ENCODE assay signal across 2 cellular contexts in the genomic region with DNA sequence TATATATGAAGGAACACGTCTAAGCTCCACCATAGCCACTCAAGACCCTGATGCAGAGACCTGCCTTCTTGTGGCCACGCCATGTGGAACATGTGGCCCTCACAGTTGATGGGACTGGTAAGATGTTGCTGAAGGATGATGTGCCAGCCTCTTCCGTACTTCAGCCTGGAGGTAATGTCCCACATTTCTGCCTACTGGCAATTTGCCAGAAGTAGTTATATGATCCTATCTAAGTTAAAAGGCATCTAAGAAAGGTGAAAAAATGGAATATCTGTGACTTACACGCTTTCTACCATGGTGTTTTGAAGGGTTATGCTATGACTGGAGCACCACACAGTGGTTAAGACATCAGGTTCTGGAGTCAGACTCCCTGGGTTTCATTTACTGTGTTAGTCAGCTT.
TF ChIP-seq lines count a peak whose summit lies in the region.

No MANE protein-coding gene starts in this region.

TF ChIP-seq in HepG2, 621 proteins besides CTCF, POLR2A, EP300 and RAD21 (continued from another document):
- TF ChIP-seq, protein P1, sequence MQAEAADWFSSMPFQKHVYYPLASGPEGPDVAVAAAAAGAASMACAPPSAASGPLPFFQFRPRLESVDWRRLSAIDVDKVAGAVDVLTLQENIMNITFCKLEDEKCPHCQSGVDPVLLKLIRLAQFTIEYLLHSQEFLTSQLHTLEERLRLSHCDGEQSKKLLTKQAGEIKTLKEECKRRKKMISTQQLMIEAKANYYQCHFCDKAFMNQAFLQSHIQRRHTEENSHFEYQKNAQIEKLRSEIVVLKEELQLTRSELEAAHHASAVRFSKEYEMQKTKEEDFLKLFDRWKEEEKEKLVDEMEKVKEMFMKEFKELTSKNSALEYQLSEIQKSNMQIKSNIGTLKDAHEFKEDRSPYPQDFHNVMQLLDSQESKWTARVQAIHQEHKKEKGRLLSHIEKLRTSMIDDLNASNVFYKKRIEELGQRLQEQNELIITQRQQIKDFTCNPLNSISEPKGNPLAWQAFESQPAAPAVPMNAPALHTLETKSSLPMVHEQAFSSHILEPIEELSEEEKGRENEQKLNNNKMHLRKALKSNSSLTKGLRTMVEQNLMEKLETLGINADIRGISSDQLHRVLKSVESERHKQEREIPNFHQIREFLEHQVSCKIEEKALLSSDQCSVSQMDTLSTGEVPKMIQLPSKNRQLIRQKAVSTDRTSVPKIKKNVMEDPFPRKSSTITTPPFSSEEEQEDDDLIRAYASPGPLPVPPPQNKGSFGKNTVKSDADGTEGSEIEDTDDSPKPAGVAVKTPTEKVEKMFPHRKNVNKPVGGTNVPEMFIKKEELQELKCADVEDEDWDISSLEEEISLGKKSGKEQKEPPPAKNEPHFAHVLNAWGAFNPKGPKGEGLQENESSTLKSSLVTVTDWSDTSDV (CRISPR knock-in tag; IDR thresholded peaks at IDR 0.05): no peak
- TF ChIP-seq LCORL (IDR thresholded peaks at IDR 0.05) (peak; percentile 70; the same call in 1 of the 2 replicates), LCORL (CRISPR knock-in tag; IDR thresholded peaks at IDR 0.05) (no peak), ZNF788 (CRISPR knock-in tag; IDR thresholded peaks at IDR 0.05; ENCODE audit: borderline replicate concordance) (no peak), ZIK1 (CRISPR knock-in tag; IDR thresholded peaks at IDR 0.05; ENCODE audit: borderline replicate concordance, low read depth) (no peak)

TF ChIP-seq in K562, 482 proteins besides CTCF, POLR2A, EP300 and RAD21 (continued from another document):
- TF ChIP-seq NONO (IDR thresholded peaks at IDR 0.05; ENCODE audit: low read depth in 2 of 2, low read length in 1 of 2): no peak
- TF ChIP-seq MAFK (IDR thresholded peaks at IDR 0.05; ENCODE audit: low read length): no peak
- no peak for TF ChIP-seq BRF1 (IDR thresholded peaks at IDR 0.05; ENCODE audit: borderline replicate concordance, extremely low read depth, insufficient read length)
- TF ChIP-seq PHTF2 (CRISPR knock-in tag; IDR thresholded peaks at IDR 0.05): no peak
- TF ChIP-seq USF1 (CRISPR knock-in tag; IDR thresholded peaks at IDR 0.05): no peak
- no peak for TF ChIP-seq CTCFL (IDR thresholded peaks at IDR 0.05; ENCODE audit: borderline replicate concordance, insufficient read depth, low read depth, low read length, poor library complexity, severe bottlenecking)
